Comparison of ENCODE assay signal across 12 cellular contexts in the genomic region with DNA sequence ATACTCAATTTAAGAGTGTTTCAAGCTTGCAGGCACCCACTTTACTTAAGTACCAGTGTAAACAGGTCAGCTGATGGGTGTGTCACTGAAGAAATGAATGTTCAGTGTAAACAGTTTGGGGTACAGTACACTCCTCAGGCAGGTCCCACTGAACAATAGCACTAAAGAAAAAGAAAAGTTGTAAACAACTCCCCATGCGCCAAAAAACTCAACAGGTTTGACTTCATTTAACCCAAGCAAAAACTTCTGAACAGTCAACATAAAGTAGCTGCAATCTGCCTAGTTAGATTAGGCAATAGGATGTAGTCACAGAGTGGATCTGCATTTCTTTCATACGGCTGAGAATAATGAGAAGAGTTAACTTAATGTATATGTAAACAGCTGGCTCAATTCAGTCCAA.
DNase-seq lines count a peak whose midpoint lies in the region; ATAC-seq and TF ChIP-seq lines count a peak whose summit lies in the region.
"Had no signal": no experiment of that assay in that cellular context is flagged by ENCODE, and none has a peak within 500 bp of the region (broad histone marks: within the 10 kb centered on the region; RNA-seq: fewer than 3 reads in every experiment).

No MANE protein-coding gene starts in this region.

- ATAC-seq in GM19395 (IDR thresholded peaks at IDR 0.05; ENCODE audit: unreplicated experiment) = peak; percentile 16
- ATAC-seq in activated T-helper 17 cell treated with anti-CD3 and anti-CD28 coated beads, Interleukin-2, amount 50 U/mL, for 72 hours (replicated peaks) = peak; percentile 69
- ATAC-seq in GM21515 (IDR thresholded peaks at IDR 0.05; ENCODE audit: unreplicated experiment) = no peak

- H3K4me1 Mint-ChIP-seq in activated T-helper 17 cell treated with anti-CD3 and anti-CD28 coated beads, Interleukin-2, amount 50 U/mL, for 72 hours = peaks cover 10% of the 10 kb centered on the region
- H3K4me1 Mint-ChIP-seq: IgD-negative memory B cell had no signal

- TF ChIP-seq CTCF in neutrophil (IDR thresholded peaks at IDR 0.05) = no peak
- TF ChIP-seq CTCF in spleen (IDR thresholded peaks at IDR 0.05 in 8 of 11, conservative IDR thresholded peaks at IDR 0.05 in 3 of 11) = no peak

- H3K27me3 Mint-ChIP-seq in activated T-helper 17 cell treated with anti-CD3 and anti-CD28 coated beads, Interleukin-2, amount 50 U/mL, for 72 hours = peaks cover 6% of the 10 kb centered on the region
- H3K27me3 Mint-ChIP-seq: IgD-negative memory B cell had no signal

- no peaks in the 10 kb centered on the region for H3K36me3 ChIP-seq in neutrophil
- no peaks in the 10 kb centered on the region for H3K36me3 ChIP-seq in spleen
- H3K36me3 ChIP-seq: brain microvascular endothelial cell had no signal

- peaks cover 51 to 58% of the 10 kb centered on the region in 2 experiments for H3K4me1 ChIP-seq in neutrophil (ENCODE audit: control insufficient read depth in 1 of 2, insufficient read depth in 1 of 2, low read depth in 1 of 2, low read length in 1 of 2)
- peaks cover 0 to 26% (median 5%) of the 10 kb centered on the region in 6 donors for H3K4me1 ChIP-seq in spleen

- H3K36me3 Mint-ChIP-seq in activated T-helper 17 cell treated with anti-CD3 and anti-CD28 coated beads, Interleukin-2, amount 50 U/mL, for 72 hours (ENCODE audit: low read depth) = no peaks in the 10 kb centered on the region
- H3K36me3 Mint-ChIP-seq: IgD-negative memory B cell had no signal

- no peaks in the 10 kb centered on the region for H3K9me3 Mint-ChIP-seq in activated T-helper 17 cell treated with anti-CD3 and anti-CD28 coated beads, Interleukin-2, amount 50 U/mL, for 72 hours
- H3K9me3 Mint-ChIP-seq: IgD-negative memory B cell had no signal

- 55 to 78% (median 73%) methylated on average over 2 of the region's 2 CpGs for WGBS in spleen, 5 donors

- TF ChIP-seq POLR2A in spleen (IDR thresholded peaks at IDR 0.05) = no peak

- intact Hi-C loops in spleen (cut with DNase I; ENCODE audit: low total_unique reads) = no loop called here

- DNase-seq in LoVo (ENCODE audit: low spot score) (peak; percentile 14), spleen (no peak), ureter (ENCODE audit: low spot score) (no peak), COLO668 (lab: John Stamatoyannopoulos, UW; ENCODE audit: unreplicated experiment) (no peak)
- DNase-seq: brain microvascular endothelial cell, foreskin melanocyte, NCI-H526 had no signal

- H3K9me3 ChIP-seq in neutrophil (no peaks in the 10 kb centered on the region), spleen (no peaks in the 10 kb centered on the region)

- H3K27ac ChIP-seq in neutrophil (peak overlapping the region; percentile 58), spleen (peak overlapping the region in 4 of 8 donors; percentile 34 to 61 (median 54))
- H3K27ac ChIP-seq: brain microvascular endothelial cell had no signal

- H3K4me3 Mint-ChIP-seq in activated T-helper 17 cell treated with anti-CD3 and anti-CD28 coated beads, Interleukin-2, amount 50 U/mL, for 72 hours = no peak overlapping the region
- H3K4me3 Mint-ChIP-seq: IgD-negative memory B cell had no signal

- H3K4me3 ChIP-seq in neutrophil (ENCODE audit: low read depth in 1 of 2, low read length in 1 of 2) (no peak overlapping the region), spleen (no peak overlapping the region)

- H3K27me3 ChIP-seq in neutrophil (no peaks in the 10 kb centered on the region), spleen (replicated peaks in 1 of 7) (no peaks in the 10 kb centered on the region)
- H3K27me3 ChIP-seq: brain microvascular endothelial cell had no signal

- H3K27ac Mint-ChIP-seq in activated T-helper 17 cell treated with anti-CD3 and anti-CD28 coated beads, Interleukin-2, amount 50 U/mL, for 72 hours = peak overlapping the region; percentile 70
- H3K27ac Mint-ChIP-seq: IgD-negative memory B cell had no signal
